16 cellular contexts compared by ENCODE assay signal in genomic region chr2:204258900-204259299, GRCh38.
DNase-seq lines count a peak whose midpoint lies in the region; ATAC-seq and TF ChIP-seq lines count a peak whose summit lies in the region.
"Had no signal": no experiment of that assay in that cellular context is flagged by ENCODE, and none has a peak within 500 bp of the region (broad histone marks: within the 10 kb centered on the region; RNA-seq: fewer than 3 reads in every experiment).

No MANE protein-coding gene starts in this region.

- CTCF ChIA-PET in SK-N-SH (lab: Yijun Ruan, JAX) = interaction anchor here (0.7 to 4.3 kb wide), 15 partner anchors 14 to 1667 kb away, joined by 3 to 36 read pairs (median 7); no protein-coding TSS in a partner anchor

- peak overlapping the region; percentile 28 for H2BK15ac ChIP-seq in mesendoderm (replicated peaks; ENCODE audit: low read depth)

- no peak overlapping the region for H3K56ac ChIP-seq in mesendoderm (ENCODE audit: low read length)

- no peak overlapping the region for H3K4me3 Mint-ChIP-seq in type B pancreatic cell

- H3K4me2 ChIP-seq in SK-N-SH (no peak overlapping the region), mesendoderm (ENCODE audit: low read length) (no peak overlapping the region)

- no peak overlapping the region for H4K8ac ChIP-seq in mesendoderm (ENCODE audit: low read depth, low read length)

- H3K79me1 ChIP-seq in mesendoderm (ENCODE audit: low read length) = no peaks in the 10 kb centered on the region

- ATAC-seq in SK-N-SH treated with all-trans-retinoic acid at 6 μM for 48 hours = no peak

- H3K79me2 ChIP-seq in SK-N-SH (ENCODE audit: insufficient read depth) (no peaks in the 10 kb centered on the region), mesendoderm (ENCODE audit: control insufficient read depth, insufficient read depth, low read length) (no peaks in the 10 kb centered on the region)

- H3K27me3 ChIP-seq in SK-N-SH (ENCODE audit: insufficient read depth) (no peaks in the 10 kb centered on the region), mesendoderm (ENCODE audit: insufficient read depth, low read length, poor library complexity) (no peaks in the 10 kb centered on the region), testis (no peaks in the 10 kb centered on the region)

- no peaks in the 10 kb centered on the region for H4K20me1 ChIP-seq in SK-N-SH (ENCODE audit: insufficient read depth)

- H3K27me3 Mint-ChIP-seq in type B pancreatic cell = peaks cover 6% of the 10 kb centered on the region

- H3F3A ChIP-seq in SK-N-SH (replicated peaks; ENCODE audit: insufficient read depth) = no peaks in the 10 kb centered on the region

- no peak for TF ChIP-seq POLR2A in testis (IDR thresholded peaks at IDR 0.05)

- no peak overlapping the region for H2BK120ac ChIP-seq in mesendoderm (ENCODE audit: low read depth, low read length)

- no peak overlapping the region for H3K4ac ChIP-seq in mesendoderm (ENCODE audit: low read depth, low read length)

- H3K9ac ChIP-seq in SK-N-SH (no peak overlapping the region), mesendoderm (ENCODE audit: low read length) (no peak overlapping the region)

- H3K27ac ChIP-seq in SK-N-SH (ENCODE audit: low read depth in 2 of 2, low read length in 1 of 2) (no peak overlapping the region), mesendoderm (ENCODE audit: low read depth, low read length) (no peak overlapping the region), testis (no peak overlapping the region)

- no peak overlapping the region for H4K5ac ChIP-seq in mesendoderm (ENCODE audit: low read length)

- POLR2A ChIA-PET in SK-N-SH (lab: Yijun Ruan, JAX) = no interaction called here

- no peak overlapping the region for H3K18ac ChIP-seq in mesendoderm (ENCODE audit: low read length)

- no peak for DNase-seq in SK-N-SH
- peak; percentile 52 for DNase-seq in NCI-H748 (lab: John Stamatoyannopoulos, UW; ENCODE audit: unreplicated experiment)
- DNase-seq in mesendoderm = no peak
- no peak for DNase-seq in type B pancreatic cell (ENCODE audit: extremely low spot score, unreplicated experiment)
- no peak for DNase-seq in NCI-H446 (lab: John Stamatoyannopoulos, UW)
- no peak for DNase-seq in stimulated activated naive CD4-positive, alpha-beta T cell treated with Interleukin-2 at 50 U/mL for 16 hours (lab: John Stamatoyannopoulos, UW)
- DNase-seq in testis = no peak
- DNase-seq: COR-L47, DMS79 treated with DMSO at 0.1 percent for 48 hours, HCEC 1CT, KG1, NCI-H1694 treated with DMSO at 0.1 percent for 48 hours, NCI-H2107, NCI-H446 treated with DMSO at 0.1 percent for 48 hours, SHP77 had no signal

- TF ChIP-seq RAD21 in SK-N-SH (IDR thresholded peaks at IDR 0.05; ENCODE audit: low read length) = no peak

- intact Hi-C loops in testis (cut with DNase I; ENCODE audit: low total_unique reads) = no loop called here

- H3K9me3 Mint-ChIP-seq in type B pancreatic cell = no peaks in the 10 kb centered on the region

- H3K36me3 Mint-ChIP-seq in type B pancreatic cell = no peaks in the 10 kb centered on the region

- H3K23ac ChIP-seq in mesendoderm (ENCODE audit: low read length) = no peak overlapping the region

- no peak overlapping the region for H2BK5ac ChIP-seq in mesendoderm (ENCODE audit: low read length)

- no peak for TF ChIP-seq EP300 in SK-N-SH (IDR thresholded peaks at IDR 0.05; ENCODE audit: borderline replicate concordance in 1 of 2, low read depth in 1 of 2, low read length in 1 of 2)

- H3K9me2 ChIP-seq in SK-N-SH = no peaks in the 10 kb centered on the region

- no peak overlapping the region for H3K4me3 ChIP-seq in SK-N-SH (ENCODE audit: low read depth in 2 of 2, low read length in 1 of 2)
- H3K4me3 ChIP-seq in mesendoderm (ENCODE audit: low read length) = no peak overlapping the region
- no peak overlapping the region for H3K4me3 ChIP-seq in testis

- H2AFZ ChIP-seq in SK-N-SH (ENCODE audit: low read depth) = no peak overlapping the region

- H3K4me1 Mint-ChIP-seq in type B pancreatic cell (ENCODE audit: unreplicated experiment) = peaks cover 73% of the 10 kb centered on the region

- H3K4me1 ChIP-seq in SK-N-SH (ENCODE audit: control insufficient read depth in 1 of 2, insufficient read depth in 2 of 2, low read depth in 1 of 2, low read length in 1 of 2) (peaks cover 0 to 18% of the 10 kb centered on the region in 2 experiments; a peak in 2 of 4 replicates), mesendoderm (ENCODE audit: control insufficient read depth, low read depth, low read length) (peaks cover 12% of the 10 kb centered on the region), testis (no peaks in the 10 kb centered on the region)

- H3K36me3 ChIP-seq in SK-N-SH (replicated peaks in 1 of 2; ENCODE audit: control insufficient read depth in 1 of 2, insufficient read depth in 2 of 2, low read length in 1 of 2) (no peaks in the 10 kb centered on the region), mesendoderm (ENCODE audit: control insufficient read depth, insufficient read depth, low read length) (no peaks in the 10 kb centered on the region), testis (ENCODE audit: low read depth, missing control alignments) (no peaks in the 10 kb centered on the region)

- no peak for TF ChIP-seq CTCF in SK-N-SH (IDR thresholded peaks at IDR 0.05)
- TF ChIP-seq CTCF in type B pancreatic cell (conservative IDR thresholded peaks at IDR 0.05) = no peak
- TF ChIP-seq CTCF in testis (IDR thresholded peaks at IDR 0.05) = no peak

- H3K27ac Mint-ChIP-seq in type B pancreatic cell = peak overlapping the region; percentile 31

- H3K9me3 ChIP-seq in SK-N-SH = no peaks in the 10 kb centered on the region
- H3K9me3 ChIP-seq in testis = no peaks in the 10 kb centered on the region

- no peak overlapping the region for H2AK5ac ChIP-seq in mesendoderm (ENCODE audit: low read length)

TF ChIP-seq in SK-N-SH, 30 proteins besides CTCF, POLR2A, EP300 and RAD21:
- TF ChIP-seq TCF12 (IDR thresholded peaks at IDR 0.05) (no peak), RFX5 (IDR thresholded peaks at IDR 0.05; ENCODE audit: low read length) (peak; percentile 46; the same call in 1 of the 2 replicates)
TF ChIP-seq in SK-N-SH: peak in this region for 1.

TF ChIP-seq in SK-N-SH treated with all-trans-retinoic acid at 6 μM for 48 hours, 23 proteins besides CTCF, POLR2A, EP300 and RAD21 (continues in another document):
- TF ChIP-seq GLIS3 (CRISPR knock-in tag; IDR thresholded peaks at IDR 0.05) = no peak
- TF ChIP-seq ARNTL (CRISPR knock-in tag; IDR thresholded peaks at IDR 0.05; ENCODE audit: borderline replicate concordance, low read depth) = no peak
- TF ChIP-seq TSHZ2 (CRISPR knock-in tag; IDR thresholded peaks at IDR 0.05) = no peak
- no peak for TF ChIP-seq TCF4 (CRISPR knock-in tag; IDR thresholded peaks at IDR 0.05; ENCODE audit: borderline replicate concordance)
- TF ChIP-seq ISL1 (CRISPR knock-in tag; IDR thresholded peaks at IDR 0.05) = no peak
- no peak for TF ChIP-seq CSRNP3 (CRISPR knock-in tag; IDR thresholded peaks at IDR 0.05)
- no peak for TF ChIP-seq SNAI2 (CRISPR knock-in tag; IDR thresholded peaks at IDR 0.05)
- TF ChIP-seq ZNF8 (CRISPR knock-in tag; IDR thresholded peaks at IDR 0.05) = no peak
- no peak for TF ChIP-seq BACH2 (CRISPR knock-in tag; IDR thresholded peaks at IDR 0.05; ENCODE audit: borderline replicate concordance)
- no peak for TF ChIP-seq ZNF70 (CRISPR knock-in tag; IDR thresholded peaks at IDR 0.05)
